In the genomic region with DNA sequence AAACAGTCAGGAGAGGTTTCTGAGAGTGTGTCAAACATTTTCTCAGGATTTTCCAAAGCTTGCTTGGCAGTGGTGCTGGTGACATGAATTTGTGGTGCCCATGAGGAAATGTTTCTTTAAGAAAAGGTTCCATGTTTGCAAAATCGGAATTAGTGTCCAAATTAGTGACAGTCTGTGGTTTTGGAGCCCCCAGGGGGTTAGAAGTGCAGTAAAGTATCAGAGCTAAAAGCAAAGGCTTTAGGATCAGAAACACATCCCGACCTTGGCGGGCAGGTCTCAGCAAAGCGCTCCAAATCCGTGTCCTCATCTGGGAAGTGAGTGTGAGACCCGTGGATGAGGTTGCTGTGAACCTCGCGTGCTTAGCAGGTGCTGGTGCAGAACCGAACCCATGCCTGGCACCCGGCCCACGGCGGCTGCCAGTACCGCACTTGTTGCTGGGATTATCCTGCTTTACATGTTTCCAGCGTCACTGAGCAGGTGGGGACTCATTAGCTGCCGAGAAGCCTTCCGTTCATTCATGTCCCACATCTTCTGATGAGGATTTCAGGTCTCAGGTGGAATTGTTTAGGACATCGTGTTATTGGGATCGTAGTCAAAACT, we compare ENCODE assay signal across 15 cellular contexts.
DNase-seq lines count a peak whose midpoint lies in the region; ATAC-seq and TF ChIP-seq lines count a peak whose summit lies in the region.
"Had no signal": no experiment of that assay in that cellular context is flagged by ENCODE, and none has a peak within 500 bp of the region (broad histone marks: within the 10 kb centered on the region; RNA-seq: fewer than 3 reads in every experiment).

No MANE protein-coding gene starts in this region.

- no peak overlapping the region for H3K4me3 Mint-ChIP-seq in activated naive CD4-positive, alpha-beta T cell treated with anti-CD3 and anti-CD28 coated beads for 36 hours
- H3K4me3 Mint-ChIP-seq: central memory CD8-positive, alpha-beta T cell; T-helper 17 cell had no signal

- peaks cover 0 to 3% of the 10 kb centered on the region in 2 donors for H3K4me1 ChIP-seq in ascending aorta
- H3K4me1 ChIP-seq: gastrocnemius medialis, transverse colon had no signal

- no peak for TF ChIP-seq CTCF in ascending aorta (IDR thresholded peaks at IDR 0.05)

- no peaks in the 10 kb centered on the region for H3K27me3 ChIP-seq in ascending aorta
- H3K27me3 ChIP-seq: transverse colon had no signal

- peaks cover 6% of the 10 kb centered on the region for H3K9me3 Mint-ChIP-seq in activated naive CD4-positive, alpha-beta T cell treated with anti-CD3 and anti-CD28 coated beads for 36 hours
- H3K9me3 Mint-ChIP-seq: activated B cell treated with CpG ODN at 0.5 μM for 24 hours; central memory CD8-positive, alpha-beta T cell had no signal

- no peak for DNase-seq in activated naive CD4-positive, alpha-beta T cell treated with anti-CD3 and anti-CD28 coated beads for 36 hours
- no peak for DNase-seq in activated naive CD4-positive, alpha-beta T cell treated with Interleukin-2 at 50 U/mL for 16 hours
- DNase-seq in ascending aorta (ENCODE audit: low spot score in 2 of 2) (peak; percentile 5 to 44), mesenteric fat pad (ENCODE audit: low spot score) (peak; percentile 82), ureter (ENCODE audit: low spot score) (peak; percentile 37), NCI-H146 treated with DMSO at 0.1 percent for 48 hours (lab: John Stamatoyannopoulos, UW; ENCODE audit: unreplicated experiment) (no peak)
- DNase-seq: GDM1; stimulated activated CD4-positive, alpha-beta T cell treated with anti-CD3 and anti-CD28 coated beads, Interleukin-4, amount 100 ng/mL, for 24 hours; T-helper 17 cell; transverse colon had no signal

- H3K27me3 Mint-ChIP-seq in activated naive CD4-positive, alpha-beta T cell treated with anti-CD3 and anti-CD28 coated beads for 36 hours (ENCODE audit: low read depth), result no peaks in the 10 kb centered on the region
- H3K27me3 Mint-ChIP-seq: central memory CD8-positive, alpha-beta T cell; T-helper 17 cell had no signal

- H3K27ac ChIP-seq in ascending aorta, result peak overlapping the region; percentile 5 to 53
- H3K27ac ChIP-seq: gastrocnemius medialis, transverse colon had no signal

- no peaks in the 10 kb centered on the region for H3K36me3 Mint-ChIP-seq in activated naive CD4-positive, alpha-beta T cell treated with anti-CD3 and anti-CD28 coated beads for 36 hours (ENCODE audit: low read depth)

- CTCF ChIA-PET in activated naive CD4-positive, alpha-beta T cell treated with anti-CD3 and anti-CD28 coated beads for 36 hours (lab: Charles Lee), result no interaction called here

- H3K36me3 ChIP-seq in ascending aorta, result no peaks in the 10 kb centered on the region
- H3K36me3 ChIP-seq: gastrocnemius medialis, transverse colon had no signal

- no peaks in the 10 kb centered on the region for H3K4me1 Mint-ChIP-seq in activated naive CD4-positive, alpha-beta T cell treated with anti-CD3 and anti-CD28 coated beads for 36 hours (ENCODE audit: low read depth)
- H3K4me1 Mint-ChIP-seq: central memory CD8-positive, alpha-beta T cell had no signal

- peak overlapping the region; percentile 42 for H3K27ac Mint-ChIP-seq in activated naive CD4-positive, alpha-beta T cell treated with anti-CD3 and anti-CD28 coated beads for 36 hours
- H3K27ac Mint-ChIP-seq: activated B cell treated with CpG ODN at 0.5 μM for 24 hours, T-helper 17 cell had no signal

- ATAC-seq in HG02973 (IDR thresholded peaks at IDR 0.05; ENCODE audit: unreplicated experiment) (no peak), HG02852 (IDR thresholded peaks at IDR 0.05; ENCODE audit: unreplicated experiment) (no peak)
- ATAC-seq: T-helper 17 cell had no signal

- no peak overlapping the region for H3K4me3 ChIP-seq in ascending aorta
- H3K4me3 ChIP-seq: gastrocnemius medialis, transverse colon had no signal

- intact Hi-C loops in activated naive CD4-positive, alpha-beta T cell treated with anti-CD3 and anti-CD28 coated beads for 36 hours (cut with micrococcal nuclease), result no loop called here
- intact Hi-C loops in ascending aorta (cut with DNase I), result no loop called here

- peaks cover 0 to 7% of the 10 kb centered on the region in 2 donors for H3K9me3 ChIP-seq in ascending aorta
- H3K9me3 ChIP-seq: transverse colon had no signal

Comparison
In these comparisons a context has a peak if more than half of its experiments do, and no peak if none do; other contexts are left out.
1. DNase-seq: peak in ascending aorta (2 of 2), mesenteric fat pad (single experiment) and ureter (single experiment); none in activated naive CD4-positive, alpha-beta T cell treated with anti-CD3 and anti-CD28 coated beads for 36 hours (single experiment), activated naive CD4-positive, alpha-beta T cell treated with Interleukin-2 at 50 U/mL for 16 hours (single experiment) and NCI-H146 treated with DMSO at 0.1 percent for 48 hours (single experiment).